In the genomic region with DNA sequence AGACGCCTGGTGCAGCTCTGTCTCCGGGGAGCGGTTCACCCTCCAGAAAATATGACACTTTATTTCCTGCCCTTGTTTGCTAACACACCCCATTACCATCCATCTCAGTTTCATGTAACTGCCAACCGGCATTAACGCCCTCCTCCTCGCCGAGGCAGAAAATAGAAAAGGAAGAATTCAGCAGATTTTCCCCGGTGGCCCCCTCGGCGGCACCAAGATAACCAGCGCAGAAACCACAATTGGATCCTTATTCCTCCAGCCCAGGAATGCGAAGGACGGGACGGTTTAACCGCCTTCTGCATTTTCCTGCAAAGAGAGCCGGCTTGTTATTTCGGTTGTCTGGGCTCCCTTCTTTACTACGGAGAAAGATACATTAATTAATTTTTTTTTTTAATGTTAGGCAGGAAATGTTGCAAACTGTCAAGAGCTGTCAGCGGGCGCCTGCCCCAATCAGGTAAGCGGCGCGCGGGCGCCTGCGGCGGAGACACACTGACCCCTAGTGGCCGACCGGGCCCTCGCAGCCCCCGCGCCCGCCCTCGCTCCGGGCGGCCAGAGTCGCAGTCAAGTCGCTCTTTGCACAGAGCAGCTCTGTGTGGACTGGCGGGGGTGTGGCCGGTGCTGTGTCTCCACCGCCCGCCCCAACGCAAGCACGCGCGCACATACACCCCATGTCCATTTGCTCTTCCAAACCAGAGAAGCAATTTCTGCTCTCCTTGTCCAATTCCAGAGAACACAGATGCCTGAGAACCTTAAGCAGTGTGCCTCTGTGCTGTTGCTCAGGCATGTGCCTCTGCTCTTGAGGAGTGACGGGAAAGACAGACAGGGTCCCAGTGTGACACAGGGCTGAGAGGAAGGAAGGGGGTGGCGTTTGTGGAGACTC, we compare ENCODE assay signal across 7 cellular contexts. TPM values are rescaled to one million over a fixed set of nuclear protein-coding genes. Genes with fewer than 3 reads are reported as not detected.
DNase-seq lines count a peak whose midpoint lies in the region; ATAC-seq and TF ChIP-seq lines count a peak whose summit lies in the region.

No MANE protein-coding gene starts in this region.

- in situ Hi-C loops in GM13977 (cut with MboI; ENCODE audit: low pct_unique_long_range_greater_than_20kb, low sequenced_read_pairs, unreplicated experiment) = no loop called here

- no peaks in the 10 kb centered on the region for H3K27me3 ChIP-seq in right atrium auricular region

- no peak overlapping the region for H3K27ac ChIP-seq in right atrium auricular region

- H3K36me3 ChIP-seq in right atrium auricular region = no peaks in the 10 kb centered on the region

- ATAC-seq in HG02763 (IDR thresholded peaks at IDR 0.05; ENCODE audit: unreplicated experiment) = peak; percentile 96

- H3K4me1 ChIP-seq in right atrium auricular region = peaks cover 0 to 11% of the 10 kb centered on the region in 2 donors

- no peaks in the 10 kb centered on the region for H3K9me3 ChIP-seq in right atrium auricular region

- DNase-seq in GM13977 (ENCODE audit: low spot score) (peak; percentile 84), NCI-H1105 (lab: John Stamatoyannopoulos, UW) (peak; percentile 57), T-helper 1 cell (peak; percentile 62 to 91 (median 78)), amniotic epithelial cell (ENCODE audit: low read depth) (peak; percentile 51), right atrium auricular region (ENCODE audit: low spot score) (peak; percentile 82), retina (peak; percentile 96)

- TF ChIP-seq CTCF in GM13977 (IDR thresholded peaks at IDR 0.05; ENCODE audit: extremely low read depth, insufficient read depth, missing control alignments) (peak; percentile 99), right atrium auricular region (IDR thresholded peaks at IDR 0.05) (peak; percentile 97 to 100)

- peak overlapping the region; percentile 10 to 38 for H3K4me3 ChIP-seq in right atrium auricular region

RNA-seq across cellular contexts. Expression of gene C17orf67, which starts 53.6 kb away (rescaled TPM):
- under 1 TPM in 1 of 2 donors, not detected in 1; 0.51 TPM for total RNA-seq in right atrium auricular region

RNA-seq across cellular contexts. Expression of gene DGKE, which starts 53.8 kb away (rescaled TPM):
- total RNA-seq in right atrium auricular region = 1 to 10 TPM; 3.4 to 3.7 TPM
